10 cellular contexts compared by ENCODE assay signal in genomic region chr2:190637331-190637734, GRCh38. TPM values are rescaled to one million over a fixed set of nuclear protein-coding genes. Genes with fewer than 3 reads are reported as not detected.
DNase-seq lines count a peak whose midpoint lies in the region; ATAC-seq and TF ChIP-seq lines count a peak whose summit lies in the region.
"Had no signal": no experiment of that assay in that cellular context is flagged by ENCODE, and none has a peak within 500 bp of the region (broad histone marks: within the 10 kb centered on the region; RNA-seq: fewer than 3 reads in every experiment).

No MANE protein-coding gene starts in this region.

- ATAC-seq in GM19023 (IDR thresholded peaks at IDR 0.05; ENCODE audit: unreplicated experiment) = no peak

- H3K27ac ChIP-seq in SK-N-MC = peak overlapping the region; percentile 66; the same call in 1 of the 2 replicates

- DNase-seq in ELR (ENCODE audit: low read depth) = peak; percentile 36
- no peak for DNase-seq in SK-N-MC (ENCODE audit: low read depth, low spot score)
- DNase-seq in germinal center (ENCODE audit: low spot score) = peak; percentile 21
- peak; percentile 56 for DNase-seq in retinal pigment epithelial cell (ENCODE audit: low read depth)
- DNase-seq in NCI-H146 treated with DMSO at 0.1 percent for 48 hours (lab: John Stamatoyannopoulos, UW; ENCODE audit: unreplicated experiment) = no peak
- no peak for DNase-seq in ureter (ENCODE audit: low spot score)
- DNase-seq in stimulated activated CD4-positive, alpha-beta T cell treated with anti-CD3 and anti-CD28 coated beads, Interleukin-2, amount 100 ng/mL, for 24 hours = no peak
- DNase-seq: kidney, NCI-H345 had no signal

- H3K4me3 ChIP-seq in SK-N-MC (no peak overlapping the region), retinal pigment epithelial cell (ENCODE audit: low read length) (no peak overlapping the region)

- no peak for TF ChIP-seq CTCF in retinal pigment epithelial cell (conservative IDR thresholded peaks at IDR 0.05; ENCODE audit: low read depth, low read length)

- H3K9ac ChIP-seq in SK-N-MC (ENCODE audit: insufficient read length) = peak overlapping the region; percentile 55

- no peaks in the 10 kb centered on the region for H3K9me3 ChIP-seq in SK-N-MC (ENCODE audit: low read depth, low read length)

- H3K36me3 ChIP-seq in SK-N-MC (ENCODE audit: insufficient read depth, low read length) = no peaks in the 10 kb centered on the region

RNA-seq across cellular contexts. Expression of gene NAB1, which starts 11.6 kb away (rescaled TPM):
- total RNA-seq in ureter = 49.7 TPM

Comparison
In these comparisons a context has a peak if more than half of its experiments do, and no peak if none do; other contexts are left out.
1. DNase-seq: peak in ELR (single experiment), germinal center (single experiment) and retinal pigment epithelial cell (single experiment); none in SK-N-MC (single experiment), NCI-H146 treated with DMSO at 0.1 percent for 48 hours (single experiment), ureter (single experiment) and stimulated activated CD4-positive, alpha-beta T cell treated with anti-CD3 and anti-CD28 coated beads, Interleukin-2, amount 100 ng/mL, for 24 hours (0 of 2).